ENCODE assay signal across 9 cellular contexts in the genomic region with DNA sequence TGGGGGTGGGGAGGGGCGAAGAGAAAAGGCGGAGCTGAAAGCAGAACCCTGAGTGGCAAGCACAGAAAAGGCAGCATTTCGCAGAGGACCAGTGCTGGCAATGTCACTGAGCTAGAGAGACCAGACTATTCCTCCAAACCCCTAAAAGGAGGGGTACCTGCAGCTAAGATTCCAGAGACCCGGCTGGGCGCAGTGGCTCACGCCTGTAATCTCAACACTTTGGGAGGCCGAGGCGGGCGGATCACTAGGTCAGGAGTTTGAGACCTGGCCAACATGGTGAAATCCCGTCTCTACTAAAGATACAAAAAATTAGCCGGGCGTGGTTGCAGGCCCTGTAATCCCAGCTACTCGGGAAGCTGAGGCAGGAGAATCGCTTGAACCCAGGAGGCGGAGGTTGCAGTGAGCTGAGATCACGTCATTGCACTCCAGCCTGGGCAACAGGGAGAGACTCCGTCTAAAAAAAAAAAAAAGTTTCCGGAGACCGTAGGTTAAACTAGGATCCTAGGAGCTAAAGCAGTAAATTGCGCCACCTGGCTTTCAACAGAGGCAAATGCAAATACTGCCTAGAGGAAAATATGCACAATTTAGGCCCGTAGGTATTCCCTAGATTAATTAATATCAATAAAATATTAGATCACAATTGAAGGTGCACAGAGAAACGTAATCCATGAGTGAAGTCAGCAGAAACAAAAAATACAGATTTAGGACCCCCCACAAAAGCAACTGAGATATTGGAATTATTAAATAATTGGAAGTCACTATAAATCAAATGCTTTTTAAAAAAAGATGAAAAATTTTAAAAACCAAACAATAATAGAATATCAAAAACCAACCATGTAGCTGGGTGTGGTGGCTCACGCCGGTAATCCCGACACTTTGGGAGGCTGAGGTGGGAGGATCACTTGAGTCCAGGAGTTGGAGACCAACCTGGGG. TPM values are rescaled to one million over a fixed set of nuclear protein-coding genes. Genes with fewer than 3 reads are reported as not detected.
A peak's percentile ranks its signal among the peaks of the same experiment; 100 is the strongest.
DNase-seq lines count a peak whose midpoint lies in the region; ATAC-seq, FAIRE-seq and TF ChIP-seq lines count a peak whose summit lies in the region.
"Had no signal": no experiment of that assay in that cellular context is flagged by ENCODE, and none has a peak within 500 bp of the region (broad histone marks: within the 10 kb centered on the region; RNA-seq: fewer than 3 reads in every experiment).

No MANE protein-coding gene starts in this region.

- CTCF ChIA-PET in activated CD8-positive, alpha-beta T cell treated with anti-CD3 and anti-CD28 coated beads, Interleukin-2, amount 10 ng/mL, durations not matched to agents 7 days and 5 days (lab: Charles Lee) = interaction anchor here (0.6 to 5.0 kb wide), 52 partner anchors 9 to 532 kb away, joined by 3 to 74 read pairs (median 6); a partner anchor contains a TSS
- CTCF ChIA-PET in naive thymus-derived CD4-positive, alpha-beta T cell (lab: Charles Lee) = interaction anchor here (0.6 to 2.3 kb wide), 31 partner anchors 10 to 1181 kb away, joined by 3 to 18 read pairs (median 4); a partner anchor contains a TSS

- peak overlapping the region; percentile 42 for H3K27ac ChIP-seq in naive thymus-derived CD4-positive, alpha-beta T cell (ENCODE audit: low read depth, low read length)

- no peaks in the 10 kb centered on the region for H3K9me3 Mint-ChIP-seq in activated CD8-positive, alpha-beta T cell treated with anti-CD3 and anti-CD28 coated beads, Interleukin-2, amount 10 ng/mL, durations not matched to agents 7 days and 5 days (ENCODE audit: insufficient read depth)
- H3K9me3 Mint-ChIP-seq in naive thymus-derived CD4-positive, alpha-beta T cell = no peaks in the 10 kb centered on the region

- peaks cover 0 to 6% of the 10 kb centered on the region in 2 donors for H3K4me1 ChIP-seq in naive thymus-derived CD4-positive, alpha-beta T cell (ENCODE audit: control insufficient read depth in 2 of 2, insufficient read depth in 2 of 2, low read length in 2 of 2)

- H3K9me3 ChIP-seq in naive thymus-derived CD4-positive, alpha-beta T cell (ENCODE audit: control insufficient read depth in 2 of 3, low read length in 3 of 3) = no peaks in the 10 kb centered on the region

- peak overlapping the region; percentile 58 for H3K27ac Mint-ChIP-seq in activated CD8-positive, alpha-beta T cell treated with anti-CD3 and anti-CD28 coated beads, Interleukin-2, amount 10 ng/mL, durations not matched to agents 7 days and 5 days
- H3K27ac Mint-ChIP-seq in naive thymus-derived CD4-positive, alpha-beta T cell = peak overlapping the region in 7 of 9 donors; percentile 18 to 83 (median 54)

- peak; percentile 88 for TF ChIP-seq CTCF in D721Med (IDR thresholded peaks at IDR 0.05; ENCODE audit: insufficient read depth, missing control alignments)

- peaks cover 13% of the 10 kb centered on the region for H3K4me1 Mint-ChIP-seq in activated CD8-positive, alpha-beta T cell treated with anti-CD3 and anti-CD28 coated beads, Interleukin-2, amount 10 ng/mL, durations not matched to agents 7 days and 5 days (ENCODE audit: low read depth)
- peaks cover 0 to 11% (median 9%) of the 10 kb centered on the region in 7 donors for H3K4me1 Mint-ChIP-seq in naive thymus-derived CD4-positive, alpha-beta T cell

- H3K36me3 ChIP-seq in naive thymus-derived CD4-positive, alpha-beta T cell (ENCODE audit: control insufficient read depth in 2 of 3, insufficient read depth in 3 of 3, low read length in 3 of 3) = no peaks in the 10 kb centered on the region

- peaks cover 0 to 6% of the 10 kb centered on the region in 2 donors for H3K27me3 ChIP-seq in naive thymus-derived CD4-positive, alpha-beta T cell (ENCODE audit: control insufficient read depth in 2 of 2, insufficient read depth in 2 of 2, low read length in 2 of 2)

- peaks cover 4% of the 10 kb centered on the region for H3K27me3 Mint-ChIP-seq in activated CD8-positive, alpha-beta T cell treated with anti-CD3 and anti-CD28 coated beads, Interleukin-2, amount 10 ng/mL, durations not matched to agents 7 days and 5 days (ENCODE audit: low read depth)
- H3K27me3 Mint-ChIP-seq in naive thymus-derived CD4-positive, alpha-beta T cell = peaks cover 13 to 34% (median 19%) of the 10 kb centered on the region in 5 donors

- POLR2A ChIA-PET in activated CD8-positive, alpha-beta T cell treated with anti-CD3 and anti-CD28 coated beads, Interleukin-2, amount 10 ng/mL, durations not matched to agents 7 days and 5 days (lab: Charles Lee) = interaction anchor here (0.6 to 1.8 kb wide), 3 partner anchors 15 to 170 kb away, joined by 3 to 6 read pairs (median 5); a partner anchor contains a TSS
- POLR2A ChIA-PET in naive thymus-derived CD4-positive, alpha-beta T cell (lab: Charles Lee) = interaction anchor here (0.6 to 1.8 kb wide), 4 partner anchors 19 to 525 kb away, joined by 3 to 11 read pairs (median 4); a partner anchor contains a TSS

- peak overlapping the region; percentile 56 for H3K4me3 Mint-ChIP-seq in activated CD8-positive, alpha-beta T cell treated with anti-CD3 and anti-CD28 coated beads, Interleukin-2, amount 10 ng/mL, durations not matched to agents 7 days and 5 days
- peak overlapping the region; percentile 67 to 85 (median 80) for H3K4me3 Mint-ChIP-seq in naive thymus-derived CD4-positive, alpha-beta T cell

- intact Hi-C loops in naive thymus-derived CD4-positive, alpha-beta T cell (cut with micrococcal nuclease) = loop anchor here (1.0 to 10.0 kb wide), 9 partner anchors 23 to 459 kb away; a partner anchor contains a TSS

- H3K4me3 ChIP-seq in naive thymus-derived CD4-positive, alpha-beta T cell (ENCODE audit: low read length) = peak overlapping the region; percentile 43

- ATAC-seq in activated CD8-positive, alpha-beta T cell treated with anti-CD3 and anti-CD28 coated beads, Interleukin-2, amount 10 ng/mL, durations not matched to agents 7 days and 5 days = peak; percentile 57
- ATAC-seq in esophagus mucosa (peak; percentile 58), HG03521 (IDR thresholded peaks at IDR 0.05; ENCODE audit: unreplicated experiment) (no peak), HG02938 (IDR thresholded peaks at IDR 0.05; ENCODE audit: unreplicated experiment) (no peak)
- peak; percentile 76 for ATAC-seq in naive thymus-derived CD4-positive, alpha-beta T cell

- H3K36me3 Mint-ChIP-seq in activated CD8-positive, alpha-beta T cell treated with anti-CD3 and anti-CD28 coated beads, Interleukin-2, amount 10 ng/mL, durations not matched to agents 7 days and 5 days (ENCODE audit: low read depth) = no peaks in the 10 kb centered on the region
- peaks cover 0 to under 1% (median 0%) of the 10 kb centered on the region in 5 donors for H3K36me3 Mint-ChIP-seq in naive thymus-derived CD4-positive, alpha-beta T cell

- DNase-seq in D721Med (ENCODE audit: insufficient read length, low spot score) (peak; percentile 73), HT1080 (ENCODE audit: low read depth) (peak; percentile 73), NCI-H774 (lab: John Stamatoyannopoulos, UW) (peak; percentile 79)
- DNase-seq in activated CD8-positive, alpha-beta T cell treated with anti-CD3 and anti-CD28 coated beads, Interleukin-2, amount 10 ng/mL, durations not matched to agents 7 days and 5 days = peak; percentile 66
- DNase-seq in naive thymus-derived CD4-positive, alpha-beta T cell = peak in 8 of 9 donors; percentile 32 to 62 (median 54)

- no peak for FAIRE-seq in D721Med (lab: Jason Lieb, UNC)

RNA-seq across cellular contexts. Expression of a gene that starts 4.9 kb away (rescaled TPM):
- total RNA-seq in HT1080 (2014; rRNA removed; shearing (Covaris generic)) = 9.3 and 12.6 TPM in 2 replicates
- 4.9 and 7.8 TPM in 2 replicates for polyA plus RNA-seq in HT1080 (2015; cell fraction: cytosol; rRNA removed)
- 30.7 and 33.7 TPM in 2 replicates for polyA plus RNA-seq in HT1080 (2015; cell fraction: nucleus; rRNA removed)
- total RNA-seq in activated CD8-positive, alpha-beta T cell treated with anti-CD3 and anti-CD28 coated beads, Interleukin-2, amount 10 ng/mL, durations not matched to agents 7 days and 5 days = 1 to 10 TPM; 2.2 to 2.6 TPM
- 0.56 TPM for total RNA-seq in esophagus mucosa
- total RNA-seq in naive thymus-derived CD4-positive, alpha-beta T cell = 1 to 10 TPM; 2.5 to 6.5 (median 4.6) TPM
- polyA plus RNA-seq in naive thymus-derived CD4-positive, alpha-beta T cell = under 1 TPM; 0.35 to 0.81 TPM

RNA-seq across cellular contexts. Expression of a gene that starts 19.5 kb away (rescaled TPM):
- total RNA-seq in HT1080 (2014; rRNA removed; shearing (Covaris generic)) = 80.7 and 81.5 TPM in 2 replicates
- polyA plus RNA-seq in HT1080 (2015; cell fraction: cytosol; rRNA removed) = 98.8 and 105 TPM in 2 replicates
- 199 and 222 TPM in 2 replicates for polyA plus RNA-seq in HT1080 (2015; cell fraction: nucleus; rRNA removed)
- 10 to 100 TPM; 78.0 to 80.5 TPM for total RNA-seq in activated CD8-positive, alpha-beta T cell treated with anti-CD3 and anti-CD28 coated beads, Interleukin-2, amount 10 ng/mL, durations not matched to agents 7 days and 5 days
- total RNA-seq in esophagus mucosa = 42.7 TPM
- total RNA-seq in naive thymus-derived CD4-positive, alpha-beta T cell = 100 to 1,000 TPM in 1 of 5 experiments, 10 to 100 TPM in 4; 55.7 to 119 (median 94.4) TPM
- 100 to 1,000 TPM; 133 to 145 TPM for polyA plus RNA-seq in naive thymus-derived CD4-positive, alpha-beta T cell

RNA-seq across cellular contexts. Expression of a gene that starts 21.1 kb away (rescaled TPM):
- total RNA-seq in HT1080 (2014; rRNA removed; shearing (Covaris generic)) = 0.13 and 1.2 TPM in 2 replicates
- polyA plus RNA-seq in HT1080 (2015; cell fraction: cytosol; rRNA removed) = 0.28 TPM in 1 of 2 replicates, not detected in the other
- 0.10 and 0.54 TPM in 2 replicates for polyA plus RNA-seq in HT1080 (2015; cell fraction: nucleus; rRNA removed)
- total RNA-seq in activated CD8-positive, alpha-beta T cell treated with anti-CD3 and anti-CD28 coated beads, Interleukin-2, amount 10 ng/mL, durations not matched to agents 7 days and 5 days = under 1 TPM; 0.26 to 0.31 TPM
- total RNA-seq in esophagus mucosa = 0.16 TPM
- not detected for total RNA-seq in naive thymus-derived CD4-positive, alpha-beta T cell
- not detected for polyA plus RNA-seq in naive thymus-derived CD4-positive, alpha-beta T cell

RNA-seq across cellular contexts. Expression of a gene that starts 28.1 kb away (rescaled TPM):
- not detected in 2 replicates for total RNA-seq in HT1080 (2014; rRNA removed; shearing (Covaris generic))
- not detected in 2 replicates for polyA plus RNA-seq in HT1080 (2015; cell fraction: cytosol; rRNA removed)
- not detected in 2 replicates for polyA plus RNA-seq in HT1080 (2015; cell fraction: nucleus; rRNA removed)
- not detected for total RNA-seq in activated CD8-positive, alpha-beta T cell treated with anti-CD3 and anti-CD28 coated beads, Interleukin-2, amount 10 ng/mL, durations not matched to agents 7 days and 5 days
- total RNA-seq in esophagus mucosa = not detected
- total RNA-seq in naive thymus-derived CD4-positive, alpha-beta T cell = not detected
- not detected for polyA plus RNA-seq in naive thymus-derived CD4-positive, alpha-beta T cell
- polyA plus RNA-seq: urinary bladder had no signal

RNA-seq across cellular contexts. Expression of a gene that starts 40.5 kb away (rescaled TPM):
- 5.0 and 13.5 TPM in 2 replicates for total RNA-seq in HT1080 (2014; rRNA removed; shearing (Covaris generic))
- polyA plus RNA-seq in HT1080 (2015; cell fraction: cytosol; rRNA removed) = 3.0 and 4.1 TPM in 2 replicates
- 2.5 and 3.4 TPM in 2 replicates for polyA plus RNA-seq in HT1080 (2015; cell fraction: nucleus; rRNA removed)
- not detected for total RNA-seq in activated CD8-positive, alpha-beta T cell treated with anti-CD3 and anti-CD28 coated beads, Interleukin-2, amount 10 ng/mL, durations not matched to agents 7 days and 5 days
- total RNA-seq in esophagus mucosa = not detected
- under 1 TPM in 1 of 5 experiments, not detected in 4; 0.29 TPM for total RNA-seq in naive thymus-derived CD4-positive, alpha-beta T cell
- polyA plus RNA-seq in naive thymus-derived CD4-positive, alpha-beta T cell = under 1 TPM in 1 of 2 donors, not detected in 1; 0.56 TPM

Comparison
In these comparisons a context has a peak if more than half of its experiments do, and no peak if none do; other contexts are left out.
1. ATAC-seq: peak in activated CD8-positive, alpha-beta T cell treated with anti-CD3 and anti-CD28 coated beads, Interleukin-2, amount 10 ng/mL, durations not matched to agents 7 days and 5 days (single experiment), esophagus mucosa (single experiment) and naive thymus-derived CD4-positive, alpha-beta T cell (single experiment); none in HG03521 (single experiment) and HG02938 (single experiment).
2. Peak in every context shown above with its lines, with median percentiles within 50 percentile points of each other: DNase-seq.